ENCODE assay signal across 18 cellular contexts in the genomic region with DNA sequence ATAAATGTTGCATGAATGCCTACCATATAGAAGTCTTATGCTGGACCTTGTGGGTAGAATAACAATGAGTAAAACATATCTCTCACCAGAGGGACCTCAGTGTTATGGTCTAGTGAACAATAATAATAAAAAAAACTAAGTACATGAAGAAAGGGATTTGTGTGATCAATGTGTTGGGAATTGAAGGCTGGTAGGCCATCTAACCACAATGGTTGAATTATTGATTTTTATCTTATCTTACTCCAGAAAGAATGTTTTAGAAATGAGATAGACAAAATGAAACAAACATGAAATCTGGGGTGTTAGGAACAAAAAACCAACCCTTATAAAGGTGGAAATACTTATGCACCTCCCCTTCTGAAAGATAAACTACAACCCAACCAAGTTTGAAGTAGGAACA.
DNase-seq lines count a peak whose midpoint lies in the region; TF ChIP-seq lines count a peak whose summit lies in the region.
"Had no signal": no experiment of that assay in that cellular context is flagged by ENCODE, and none has a peak within 500 bp of the region (broad histone marks: within the 10 kb centered on the region; RNA-seq: fewer than 3 reads in every experiment).

No MANE protein-coding gene starts in this region.

- no peak overlapping the region for H3K27ac Mint-ChIP-seq in endodermal cell
- H3K27ac Mint-ChIP-seq: CD14-positive monocyte, HFFc6 had no signal

- DNase-seq in NCI-H146 treated with DMSO at 0.1 percent for 48 hours (lab: John Stamatoyannopoulos, UW; ENCODE audit: unreplicated experiment) (peak; percentile 87), astrocyte of the spinal cord (ENCODE audit: low read depth, low spot score) (peak; percentile 11), kidney tubule cell (ENCODE audit: low spot score) (peak; percentile 63), endodermal cell (no peak), WERI-Rb-1 (no peak)
- no peak for DNase-seq in stimulated activated CD8-positive, alpha-beta memory T cell treated with anti-CD3 and anti-CD28 coated beads, Interleukin-4, amount 100 ng/mL, for 48 hours
- no peak for DNase-seq in activated CD4-positive, alpha-beta T cell treated with anti-CD3 and anti-CD28 coated beads for 48 hours
- DNase-seq: AML-193, H7, Kasumi-1, MM.1S, NCI-H1694 treated with DMSO at 0.1 percent for 48 hours, NCI-H2107, NCI-H226, NCI-H524, NCI-H82 had no signal

- no peaks in the 10 kb centered on the region for H3K27me3 ChIP-seq in endodermal cell (ENCODE audit: control insufficient read depth, insufficient read depth, low read length, poor library complexity, severe bottlenecking)
- no peaks in the 10 kb centered on the region for H3K27me3 ChIP-seq in WERI-Rb-1 (ENCODE audit: insufficient read depth, low read depth, severe bottlenecking)

- H3K9me3 Mint-ChIP-seq in endodermal cell: no peaks in the 10 kb centered on the region
- H3K9me3 Mint-ChIP-seq: HFFc6 had no signal

- H3K4me3 ChIP-seq in astrocyte of the spinal cord (ENCODE audit: low read depth, low read length) (no peak overlapping the region), endodermal cell (ENCODE audit: low read length) (no peak overlapping the region), WERI-Rb-1 (ENCODE audit: low read depth, low read length) (no peak overlapping the region)

- no peaks in the 10 kb centered on the region for H3K36me3 Mint-ChIP-seq in endodermal cell (ENCODE audit: low read depth)
- H3K36me3 Mint-ChIP-seq: CD14-positive monocyte had no signal

- no peak overlapping the region for H3K9ac ChIP-seq in endodermal cell (ENCODE audit: extremely low read depth, low read length, poor library complexity, severe bottlenecking)

- H3K27me3 Mint-ChIP-seq in endodermal cell (ENCODE audit: insufficient read depth): no peaks in the 10 kb centered on the region

- H3K9me3 ChIP-seq in endodermal cell (ENCODE audit: control insufficient read depth, low read length) (peaks cover 3% of the 10 kb centered on the region), WERI-Rb-1 (ENCODE audit: severe bottlenecking) (no peaks in the 10 kb centered on the region)

- H3K4me3 Mint-ChIP-seq in endodermal cell: no peak overlapping the region
- H3K4me3 Mint-ChIP-seq: CD14-positive monocyte, HFFc6 had no signal

- in situ Hi-C loops in astrocyte of the spinal cord (cut with HindIII; ENCODE audit: low sequenced_read_pairs): no loop called here

- peaks cover 29% of the 10 kb centered on the region for H3K4me1 Mint-ChIP-seq in endodermal cell
- H3K4me1 Mint-ChIP-seq: CD14-positive monocyte had no signal

- H3K36me3 ChIP-seq in endodermal cell (ENCODE audit: control insufficient read depth, insufficient read depth, low read length) (no peaks in the 10 kb centered on the region), WERI-Rb-1 (no peaks in the 10 kb centered on the region)

- no peak overlapping the region for H3K27ac ChIP-seq in endodermal cell (ENCODE audit: low read depth, low read length)
- H3K27ac ChIP-seq in WERI-Rb-1: no peak overlapping the region

- TF ChIP-seq CTCF in astrocyte of the spinal cord (IDR thresholded peaks at IDR 0.05; ENCODE audit: low read depth, low read length) (no peak), endodermal cell (conservative IDR thresholded peaks at IDR 0.05) (no peak), WERI-Rb-1 (IDR thresholded peaks at IDR 0.05; ENCODE audit: low read depth, low read length) (no peak)

- H3K4me1 ChIP-seq in endodermal cell (ENCODE audit: control insufficient read depth, insufficient read depth, low read length): peaks cover 18% of the 10 kb centered on the region

Comparison
In these comparisons a context has a peak if more than half of its experiments do, and no peak if none do; other contexts are left out.
1. DNase-seq: peak in NCI-H146 treated with DMSO at 0.1 percent for 48 hours (single experiment), astrocyte of the spinal cord (single experiment) and kidney tubule cell (single experiment); none in stimulated activated CD8-positive, alpha-beta memory T cell treated with anti-CD3 and anti-CD28 coated beads, Interleukin-4, amount 100 ng/mL, for 48 hours (single experiment), endodermal cell (single experiment), WERI-Rb-1 (single experiment) and activated CD4-positive, alpha-beta T cell treated with anti-CD3 and anti-CD28 coated beads for 48 hours (single experiment).